In the genomic region with DNA sequence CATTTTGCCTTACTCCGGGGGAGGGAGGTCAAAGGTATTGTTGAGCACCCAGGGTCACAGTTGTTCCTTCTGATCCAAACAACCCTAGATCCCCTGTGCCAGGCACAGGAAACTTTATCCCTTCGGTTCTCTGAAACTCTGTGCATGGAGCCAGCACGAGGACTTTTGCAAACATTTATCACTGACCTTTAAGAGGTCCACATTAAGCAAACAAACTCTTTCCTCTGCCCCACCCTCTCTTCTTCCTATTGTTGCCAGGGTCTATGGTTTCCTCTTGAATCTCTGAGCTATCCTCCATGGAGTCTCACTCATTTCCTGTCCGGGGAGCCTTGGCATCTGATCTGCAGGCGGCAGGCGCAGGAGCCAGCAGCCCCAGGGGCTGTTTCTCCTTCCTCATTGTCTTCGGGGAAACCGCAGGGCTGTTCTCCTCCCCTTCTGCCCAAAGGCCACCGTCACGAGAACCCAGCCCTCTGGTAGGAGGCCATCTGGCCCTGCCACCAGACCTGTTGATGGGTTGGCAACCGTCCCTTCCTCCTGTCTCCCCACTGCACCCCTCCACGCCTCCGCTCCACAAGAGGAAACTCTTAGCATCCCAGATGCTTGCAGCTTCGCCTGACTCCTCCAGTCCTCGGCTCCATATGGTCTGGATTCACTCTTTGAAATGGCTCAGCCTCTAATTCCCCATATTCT, we compare ENCODE assay signal across 10 cellular contexts.
DNase-seq lines count a peak whose midpoint lies in the region; ATAC-seq, FAIRE-seq and TF ChIP-seq lines count a peak whose summit lies in the region.
"Had no signal": no experiment of that assay in that cellular context is flagged by ENCODE, and none has a peak within 500 bp of the region (broad histone marks: within the 10 kb centered on the region; RNA-seq: fewer than 3 reads in every experiment).

No MANE protein-coding gene starts in this region.

- peaks cover 6% of the 10 kb centered on the region for H3K4me1 Mint-ChIP-seq in stimulated activated memory B cell treated with anti-CD40 and anti-IgM and Interleukin-4, amounts not matched to agents 10 μg/mL and 1 μg/mL and 100 μg/mL, for 72 hours
- H3K4me1 Mint-ChIP-seq: CD4-positive, CD25-positive, alpha-beta regulatory T cell had no signal

- H3K79me2 ChIP-seq in smooth muscle cell (ENCODE audit: low read depth) = no peaks in the 10 kb centered on the region

- H3K27ac ChIP-seq in A549 = peak overlapping the region; percentile 47 to 78
- H3K27ac ChIP-seq in smooth muscle cell (ENCODE audit: low read depth) = no peak overlapping the region

- peak overlapping the region; percentile 61 for H3K9ac ChIP-seq in adipocyte (ENCODE audit: low read length)
- no peak overlapping the region for H3K9ac ChIP-seq in smooth muscle cell (ENCODE audit: low read depth)

- no peak overlapping the region for H2AFZ ChIP-seq in smooth muscle cell (ENCODE audit: low read depth)

- no peak for TF ChIP-seq CTCF in A549 (IDR thresholded peaks at IDR 0.05)
- TF ChIP-seq CTCF in smooth muscle cell (IDR thresholded peaks at IDR 0.05; ENCODE audit: borderline replicate concordance, insufficient read depth, poor library complexity, severe bottlenecking) = no peak

- TF ChIP-seq RAD21 in A549 (conservative IDR thresholded peaks at IDR 0.05 in 1 of 2, IDR thresholded peaks at IDR 0.05 in 1 of 2) = no peak

- no peak for TF ChIP-seq POLR2A in A549 (IDR thresholded peaks at IDR 0.05; ENCODE audit: low read length)

- CTCF ChIA-PET in A549 (lab: Yijun Ruan, JAX) = no interaction called here

- no peaks in the 10 kb centered on the region for H3F3A ChIP-seq in smooth muscle cell (ENCODE audit: low read depth)

- ATAC-seq in A549 (peak; percentile 74 to 78), GM21786 (IDR thresholded peaks at IDR 0.05; ENCODE audit: unreplicated experiment) (no peak), GM21576 (IDR thresholded peaks at IDR 0.05; ENCODE audit: unreplicated experiment) (no peak)
- ATAC-seq in stimulated activated memory B cell treated with anti-CD40 and anti-IgM and Interleukin-4, amounts not matched to agents 10 μg/mL and 1 μg/mL and 100 μg/mL, for 72 hours = peak; percentile 48

- H3K27me3 ChIP-seq in adipocyte (replicated peaks; ENCODE audit: control insufficient read depth, insufficient read depth, low read length) = no peaks in the 10 kb centered on the region
- no peaks in the 10 kb centered on the region for H3K27me3 ChIP-seq in smooth muscle cell (ENCODE audit: low read depth)

- H3K4me2 ChIP-seq in A549 (peak overlapping the region; percentile 67), smooth muscle cell (no peak overlapping the region)

- H3K9me3 ChIP-seq in A549 (no peaks in the 10 kb centered on the region), adipocyte (ENCODE audit: control insufficient read depth, low read length) (peaks cover 9% of the 10 kb centered on the region), smooth muscle cell (replicated peaks; ENCODE audit: low read depth) (no peaks in the 10 kb centered on the region)

- H3K4me3 Mint-ChIP-seq in stimulated activated memory B cell treated with anti-CD40 and anti-IgM and Interleukin-4, amounts not matched to agents 10 μg/mL and 1 μg/mL and 100 μg/mL, for 72 hours = no peak overlapping the region
- H3K4me3 Mint-ChIP-seq: CD4-positive, CD25-positive, alpha-beta regulatory T cell; memory B cell had no signal

- peak; percentile 38 to 42 for DNase-seq in A549 (ENCODE audit: low read depth in 1 of 2, low spot score in 1 of 2)
- peak; percentile 77 for DNase-seq in KG1 (lab: John Stamatoyannopoulos, UW)
- DNase-seq in adipocyte (ENCODE audit: low read depth) = peak; percentile 79
- DNase-seq in hippocampal formation (lab: John Stamatoyannopoulos, UW) = peak; percentile 52 to 66
- DNase-seq in smooth muscle cell (lab: John Stamatoyannopoulos, UW; ENCODE audit: unreplicated experiment) = no peak
- DNase-seq: CD4-positive, CD25-positive, alpha-beta regulatory T cell had no signal

- H3K4me3 ChIP-seq in A549 = no peak overlapping the region
- H3K4me3 ChIP-seq in adipocyte (ENCODE audit: low read length) = peak overlapping the region; percentile 55
- no peak overlapping the region for H3K4me3 ChIP-seq in smooth muscle cell

- peaks cover 4% of the 10 kb centered on the region for H3K9me3 Mint-ChIP-seq in stimulated activated memory B cell treated with anti-CD40 and anti-IgM and Interleukin-4, amounts not matched to agents 10 μg/mL and 1 μg/mL and 100 μg/mL, for 72 hours

- H3K36me3 Mint-ChIP-seq in stimulated activated memory B cell treated with anti-CD40 and anti-IgM and Interleukin-4, amounts not matched to agents 10 μg/mL and 1 μg/mL and 100 μg/mL, for 72 hours = no peaks in the 10 kb centered on the region
- H3K36me3 Mint-ChIP-seq: CD4-positive, CD25-positive, alpha-beta regulatory T cell; memory B cell had no signal

- no peaks in the 10 kb centered on the region for H4K20me1 ChIP-seq in smooth muscle cell (ENCODE audit: low read depth)

- FAIRE-seq in A549 (lab: Jason Lieb, UNC) = no peak

- H3K4me1 ChIP-seq in A549 (peaks cover 27% of the 10 kb centered on the region), adipocyte (ENCODE audit: control insufficient read depth, insufficient read depth, low read length) (peaks cover 13% of the 10 kb centered on the region), smooth muscle cell (ENCODE audit: low read depth) (no peaks in the 10 kb centered on the region)

- H3K27ac Mint-ChIP-seq in stimulated activated memory B cell treated with anti-CD40 and anti-IgM and Interleukin-4, amounts not matched to agents 10 μg/mL and 1 μg/mL and 100 μg/mL, for 72 hours = no peak overlapping the region
- H3K27ac Mint-ChIP-seq: CD4-positive, CD25-positive, alpha-beta regulatory T cell; memory B cell had no signal

- H3K27me3 Mint-ChIP-seq in stimulated activated memory B cell treated with anti-CD40 and anti-IgM and Interleukin-4, amounts not matched to agents 10 μg/mL and 1 μg/mL and 100 μg/mL, for 72 hours = peaks cover 15% of the 10 kb centered on the region

- no peak for TF ChIP-seq EP300 in A549 (IDR thresholded peaks at IDR 0.05)

- POLR2A ChIA-PET in A549 (lab: Yijun Ruan, JAX) = no interaction called here

- WGBS in A549 (ENCODE audit: missing lambda C conversion rate) = 46% methylated on average over 15 of the region's 15 CpGs
- 86% methylated on average over 15 of the region's 15 CpGs for WGBS in smooth muscle cell (ENCODE audit: low lambda C conversion rate)

- H3K36me3 ChIP-seq in adipocyte (ENCODE audit: control insufficient read depth, insufficient read depth, low read length, severe bottlenecking) = no peaks in the 10 kb centered on the region
- no peaks in the 10 kb centered on the region for H3K36me3 ChIP-seq in smooth muscle cell (ENCODE audit: low read depth)

TF ChIP-seq in A549, 52 proteins besides CTCF, POLR2A, EP300 and RAD21:
- TF ChIP-seq NFE2L2 (conservative IDR thresholded peaks at IDR 0.05; ENCODE audit: low read length) = no peak
- TF ChIP-seq, protein P1, sequence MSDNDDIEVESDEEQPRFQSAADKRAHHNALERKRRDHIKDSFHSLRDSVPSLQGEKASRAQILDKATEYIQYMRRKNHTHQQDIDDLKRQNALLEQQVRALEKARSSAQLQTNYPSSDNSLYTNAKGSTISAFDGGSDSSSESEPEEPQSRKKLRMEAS (IDR thresholded peaks at IDR 0.05) = 0 out of 2 replicates have a peak, but pooled peaks have one; percentile 15

Comparison
In these comparisons a context has a peak if more than half of its experiments do, and no peak if none do; other contexts are left out.
1. ATAC-seq: peak in A549 (2 of 2) and stimulated activated memory B cell treated with anti-CD40 and anti-IgM and Interleukin-4, amounts not matched to agents 10 μg/mL and 1 μg/mL and 100 μg/mL, for 72 hours (single experiment); none in GM21786 (single experiment) and GM21576 (single experiment).